ENCODE assay signal across 1 cellular context in the genomic region with DNA sequence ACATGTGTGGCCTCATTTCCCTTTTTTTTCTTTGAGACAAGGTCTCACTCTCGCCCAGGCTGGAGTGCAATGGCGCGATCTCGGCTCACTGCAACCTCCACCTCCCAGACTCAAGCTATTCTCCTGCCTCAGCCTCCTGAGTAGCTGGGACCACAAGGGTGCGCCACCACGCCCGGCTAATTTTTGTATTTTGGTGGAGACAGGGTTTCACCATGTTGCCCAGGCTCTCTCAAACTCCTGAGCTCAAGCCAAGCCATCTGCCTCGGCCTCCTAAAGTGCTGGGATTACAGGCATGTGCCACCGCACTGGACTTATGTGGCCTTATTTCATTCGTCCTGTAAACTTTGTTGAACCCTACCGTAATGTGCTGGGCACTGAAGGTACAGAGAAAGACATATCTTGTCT.
TF ChIP-seq lines count a peak whose summit lies in the region.

No MANE protein-coding gene starts in this region.

TF ChIP-seq in K562, 482 proteins besides CTCF, POLR2A, EP300 and RAD21 (continued from another document and continues in another):
- TF ChIP-seq, protein P1, sequence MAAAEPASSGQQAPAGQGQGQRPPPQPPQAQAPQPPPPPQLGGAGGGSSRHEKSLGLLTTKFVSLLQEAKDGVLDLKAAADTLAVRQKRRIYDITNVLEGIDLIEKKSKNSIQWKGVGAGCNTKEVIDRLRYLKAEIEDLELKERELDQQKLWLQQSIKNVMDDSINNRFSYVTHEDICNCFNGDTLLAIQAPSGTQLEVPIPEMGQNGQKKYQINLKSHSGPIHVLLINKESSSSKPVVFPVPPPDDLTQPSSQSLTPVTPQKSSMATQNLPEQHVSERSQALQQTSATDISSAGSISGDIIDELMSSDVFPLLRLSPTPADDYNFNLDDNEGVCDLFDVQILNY (CRISPR knock-in tag; IDR thresholded peaks at IDR 0.05), result no peak
- TF ChIP-seq, protein P2, sequence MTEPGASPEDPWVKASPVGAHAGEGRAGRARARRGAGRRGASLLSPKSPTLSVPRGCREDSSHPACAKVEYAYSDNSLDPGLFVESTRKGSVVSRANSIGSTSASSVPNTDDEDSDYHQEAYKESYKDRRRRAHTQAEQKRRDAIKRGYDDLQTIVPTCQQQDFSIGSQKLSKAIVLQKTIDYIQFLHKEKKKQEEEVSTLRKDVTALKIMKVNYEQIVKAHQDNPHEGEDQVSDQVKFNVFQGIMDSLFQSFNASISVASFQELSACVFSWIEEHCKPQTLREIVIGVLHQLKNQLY (CRISPR knock-in tag; conservative IDR thresholded peaks at IDR 0.05), result 0 out of 4 replicates have a peak, but pooled peaks of 1 of the 2 experiments have one; percentile 9
- TF ChIP-seq, protein P3, sequence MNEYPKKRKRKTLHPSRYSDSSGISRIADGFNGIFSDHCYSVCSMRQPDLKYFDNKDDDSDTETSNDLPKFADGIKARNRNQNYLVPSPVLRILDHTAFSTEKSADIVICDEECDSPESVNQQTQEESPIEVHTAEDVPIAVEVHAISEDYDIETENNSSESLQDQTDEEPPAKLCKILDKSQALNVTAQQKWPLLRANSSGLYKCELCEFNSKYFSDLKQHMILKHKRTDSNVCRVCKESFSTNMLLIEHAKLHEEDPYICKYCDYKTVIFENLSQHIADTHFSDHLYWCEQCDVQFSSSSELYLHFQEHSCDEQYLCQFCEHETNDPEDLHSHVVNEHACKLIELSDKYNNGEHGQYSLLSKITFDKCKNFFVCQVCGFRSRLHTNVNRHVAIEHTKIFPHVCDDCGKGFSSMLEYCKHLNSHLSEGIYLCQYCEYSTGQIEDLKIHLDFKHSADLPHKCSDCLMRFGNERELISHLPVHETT (CRISPR knock-in tag; conservative IDR thresholded peaks at IDR 0.05 in 1 of 2, IDR thresholded peaks at IDR 0.05 in 1 of 2), result no peak
- TF ChIP-seq MIER1 (IDR thresholded peaks at IDR 0.05; ENCODE audit: low read depth) (peak; percentile 34; the same call in 1 of the 2 replicates), POLR2G (IDR thresholded peaks at IDR 0.05; ENCODE audit: low read depth, low read length) (0 out of 2 replicates have a peak, but pooled peaks have one; percentile 47), ZNF586 (CRISPR knock-in tag; conservative IDR thresholded peaks at IDR 0.05) (no peak), DNMT1 (IDR thresholded peaks at IDR 0.05) (no peak), BMI1 (IDR thresholded peaks at IDR 0.05; ENCODE audit: low read length) (no peak), HSF4 (CRISPR knock-in tag; IDR thresholded peaks at IDR 0.05; ENCODE audit: borderline replicate concordance) (no peak), TCF7L2 (IDR thresholded peaks at IDR 0.05; ENCODE audit: low read depth, low read length) (no peak), ZNF766 (CRISPR knock-in tag; conservative IDR thresholded peaks at IDR 0.05) (no peak; the same call in 1 of the 2 replicates), XRCC4 (IDR thresholded peaks at IDR 0.05; ENCODE audit: extremely low read depth, insufficient read depth, insufficient read length) (no peak), HDAC3 (IDR thresholded peaks at IDR 0.05; ENCODE audit: borderline replicate concordance, partially characterized antibody) (peak; percentile 7), SREBF2 (CRISPR knock-in tag; IDR thresholded peaks at IDR 0.05) (no peak), ZNF431 (CRISPR knock-in tag; IDR thresholded peaks at IDR 0.05) (no peak), CHAMP1 (IDR thresholded peaks at IDR 0.05) (peak; percentile 72; the same call in 1 of the 2 replicates)
- TF ChIP-seq, protein P4, sequence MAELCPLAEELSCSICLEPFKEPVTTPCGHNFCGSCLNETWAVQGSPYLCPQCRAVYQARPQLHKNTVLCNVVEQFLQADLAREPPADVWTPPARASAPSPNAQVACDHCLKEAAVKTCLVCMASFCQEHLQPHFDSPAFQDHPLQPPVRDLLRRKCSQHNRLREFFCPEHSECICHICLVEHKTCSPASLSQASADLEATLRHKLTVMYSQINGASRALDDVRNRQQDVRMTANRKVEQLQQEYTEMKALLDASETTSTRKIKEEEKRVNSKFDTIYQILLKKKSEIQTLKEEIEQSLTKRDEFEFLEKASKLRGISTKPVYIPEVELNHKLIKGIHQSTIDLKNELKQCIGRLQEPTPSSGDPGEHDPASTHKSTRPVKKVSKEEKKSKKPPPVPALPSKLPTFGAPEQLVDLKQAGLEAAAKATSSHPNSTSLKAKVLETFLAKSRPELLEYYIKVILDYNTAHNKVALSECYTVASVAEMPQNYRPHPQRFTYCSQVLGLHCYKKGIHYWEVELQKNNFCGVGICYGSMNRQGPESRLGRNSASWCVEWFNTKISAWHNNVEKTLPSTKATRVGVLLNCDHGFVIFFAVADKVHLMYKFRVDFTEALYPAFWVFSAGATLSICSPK (IDR thresholded peaks at IDR 0.05; ENCODE audit: borderline replicate concordance), result no peak
- TF ChIP-seq, protein P5, sequence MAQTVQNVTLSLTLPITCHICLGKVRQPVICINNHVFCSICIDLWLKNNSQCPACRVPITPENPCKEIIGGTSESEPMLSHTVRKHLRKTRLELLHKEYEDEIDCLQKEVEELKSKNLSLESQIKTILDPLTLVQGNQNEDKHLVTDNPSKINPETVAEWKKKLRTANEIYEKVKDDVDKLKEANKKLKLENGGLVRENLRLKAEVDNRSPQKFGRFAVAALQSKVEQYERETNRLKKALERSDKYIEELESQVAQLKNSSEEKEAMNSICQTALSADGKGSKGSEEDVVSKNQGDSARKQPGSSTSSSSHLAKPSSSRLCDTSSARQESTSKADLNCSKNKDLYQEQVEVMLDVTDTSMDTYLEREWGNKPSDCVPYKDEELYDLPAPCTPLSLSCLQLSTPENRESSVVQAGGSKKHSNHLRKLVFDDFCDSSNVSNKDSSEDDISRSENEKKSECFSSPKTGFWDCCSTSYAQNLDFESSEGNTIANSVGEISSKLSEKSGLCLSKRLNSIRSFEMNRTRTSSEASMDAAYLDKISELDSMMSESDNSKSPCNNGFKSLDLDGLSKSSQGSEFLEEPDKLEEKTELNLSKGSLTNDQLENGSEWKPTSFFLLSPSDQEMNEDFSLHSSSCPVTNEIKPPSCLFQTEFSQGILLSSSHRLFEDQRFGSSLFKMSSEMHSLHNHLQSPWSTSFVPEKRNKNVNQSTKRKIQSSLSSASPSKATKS (CRISPR knock-in tag; IDR thresholded peaks at IDR 0.05), result no peak
- TF ChIP-seq, protein P6, sequence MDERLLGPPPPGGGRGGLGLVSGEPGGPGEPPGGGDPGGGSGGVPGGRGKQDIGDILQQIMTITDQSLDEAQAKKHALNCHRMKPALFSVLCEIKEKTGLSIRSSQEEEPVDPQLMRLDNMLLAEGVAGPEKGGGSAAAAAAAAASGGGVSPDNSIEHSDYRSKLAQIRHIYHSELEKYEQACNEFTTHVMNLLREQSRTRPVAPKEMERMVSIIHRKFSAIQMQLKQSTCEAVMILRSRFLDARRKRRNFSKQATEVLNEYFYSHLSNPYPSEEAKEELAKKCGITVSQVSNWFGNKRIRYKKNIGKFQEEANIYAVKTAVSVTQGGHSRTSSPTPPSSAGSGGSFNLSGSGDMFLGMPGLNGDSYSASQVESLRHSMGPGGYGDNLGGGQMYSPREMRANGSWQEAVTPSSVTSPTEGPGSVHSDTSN (CRISPR knock-in tag; IDR thresholded peaks at IDR 0.05; ENCODE audit: low read depth), result no peak
- TF ChIP-seq, protein P6 (tag; conservative IDR thresholded peaks at IDR 0.05; ENCODE audit: low read depth), result no peak
- TF ChIP-seq, protein P7, sequence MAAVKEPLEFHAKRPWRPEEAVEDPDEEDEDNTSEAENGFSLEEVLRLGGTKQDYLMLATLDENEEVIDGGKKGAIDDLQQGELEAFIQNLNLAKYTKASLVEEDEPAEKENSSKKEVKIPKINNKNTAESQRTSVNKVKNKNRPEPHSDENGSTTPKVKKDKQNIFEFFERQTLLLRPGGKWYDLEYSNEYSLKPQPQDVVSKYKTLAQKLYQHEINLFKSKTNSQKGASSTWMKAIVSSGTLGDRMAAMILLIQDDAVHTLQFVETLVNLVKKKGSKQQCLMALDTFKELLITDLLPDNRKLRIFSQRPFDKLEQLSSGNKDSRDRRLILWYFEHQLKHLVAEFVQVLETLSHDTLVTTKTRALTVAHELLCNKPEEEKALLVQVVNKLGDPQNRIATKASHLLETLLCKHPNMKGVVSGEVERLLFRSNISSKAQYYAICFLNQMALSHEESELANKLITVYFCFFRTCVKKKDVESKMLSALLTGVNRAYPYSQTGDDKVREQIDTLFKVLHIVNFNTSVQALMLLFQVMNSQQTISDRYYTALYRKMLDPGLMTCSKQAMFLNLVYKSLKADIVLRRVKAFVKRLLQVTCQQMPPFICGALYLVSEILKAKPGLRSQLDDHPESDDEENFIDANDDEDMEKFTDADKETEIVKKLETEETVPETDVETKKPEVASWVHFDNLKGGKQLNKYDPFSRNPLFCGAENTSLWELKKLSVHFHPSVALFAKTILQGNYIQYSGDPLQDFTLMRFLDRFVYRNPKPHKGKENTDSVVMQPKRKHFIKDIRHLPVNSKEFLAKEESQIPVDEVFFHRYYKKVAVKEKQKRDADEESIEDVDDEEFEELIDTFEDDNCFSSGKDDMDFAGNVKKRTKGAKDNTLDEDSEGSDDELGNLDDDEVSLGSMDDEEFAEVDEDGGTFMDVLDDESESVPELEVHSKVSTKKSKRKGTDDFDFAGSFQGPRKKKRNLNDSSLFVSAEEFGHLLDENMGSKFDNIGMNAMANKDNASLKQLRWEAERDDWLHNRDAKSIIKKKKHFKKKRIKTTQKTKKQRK (IDR thresholded peaks at IDR 0.05; ENCODE audit: borderline replicate concordance, low read depth, low read length), result no peak
- TF ChIP-seq, protein P8, sequence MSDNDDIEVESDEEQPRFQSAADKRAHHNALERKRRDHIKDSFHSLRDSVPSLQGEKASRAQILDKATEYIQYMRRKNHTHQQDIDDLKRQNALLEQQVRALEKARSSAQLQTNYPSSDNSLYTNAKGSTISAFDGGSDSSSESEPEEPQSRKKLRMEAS (CRISPR knock-in tag; IDR thresholded peaks at IDR 0.05), result no peak
